ENCODE assay signal across 21 cellular contexts in genomic region chr9:32723801-32724200, GRCh38. TPM values are rescaled to one million over a fixed set of nuclear protein-coding genes. Genes with fewer than 3 reads are reported as not detected.
DNase-seq lines count a peak whose midpoint lies in the region; ATAC-seq and TF ChIP-seq lines count a peak whose summit lies in the region.
"Had no signal": no experiment of that assay in that cellular context is flagged by ENCODE, and none has a peak within 500 bp of the region (broad histone marks: within the 10 kb centered on the region; RNA-seq: fewer than 3 reads in every experiment).

No MANE protein-coding gene starts in this region.

- no peak overlapping the region for H3K23ac ChIP-seq in neuronal stem cell (ENCODE audit: low read depth, low read length, poor library complexity)

- H3K9me3 ChIP-seq in BLaER1 treated with 17β-estradiol and CSF1 and Interleukin-3, amounts not matched to agents 10 nM and 100 nM (replicated peaks in 1 of 11): peaks cover 0 to 21% (median 14%) of the 10 kb centered on the region in 11 experiments; a peak in 13 of 22 replicates
- H3K9me3 ChIP-seq in neuronal stem cell (replicated peaks in 1 of 2; ENCODE audit: control insufficient read depth in 2 of 2, insufficient read depth in 1 of 2, low read depth in 1 of 2, low read length in 2 of 2): peaks cover 0 to 2% of the 10 kb centered on the region in 2 donors
- H3K9me3 ChIP-seq: Caco-2 had no signal

- H3K4ac ChIP-seq in neuronal stem cell (ENCODE audit: low read length): no peak overlapping the region

- H3K27ac Mint-ChIP-seq in activated T-helper 17 cell treated with anti-CD3 and anti-CD28 coated beads, Interleukin-2, amount 50 U/mL, for 72 hours: no peak overlapping the region

- no peaks in the 10 kb centered on the region for H3K4me1 Mint-ChIP-seq in activated T-helper 17 cell treated with anti-CD3 and anti-CD28 coated beads, Interleukin-2, amount 50 U/mL, for 72 hours

- H3K4me2 ChIP-seq in BLaER1 treated with 17β-estradiol and CSF1 and Interleukin-3, amounts not matched to agents 10 nM and 100 nM: peak overlapping the region in 6 of 11 experiments; percentile 6 to 35 (median 18); a peak in 6 of 22 replicates
- no peak overlapping the region for H3K4me2 ChIP-seq in neuronal stem cell (ENCODE audit: insufficient read depth, low read length, poor library complexity, severe bottlenecking)

- H3K36me3 Mint-ChIP-seq in activated T-helper 17 cell treated with anti-CD3 and anti-CD28 coated beads, Interleukin-2, amount 50 U/mL, for 72 hours (ENCODE audit: low read depth): no peaks in the 10 kb centered on the region

- DNase-seq in NCI-H526 (lab: John Stamatoyannopoulos, UW) (peak; percentile 75 to 92), fibroblast of villous mesenchyme (ENCODE audit: low read depth) (peak; percentile 7), neuronal stem cell (ENCODE audit: low spot score) (peak; percentile 9), activated gamma-delta T cell (lab: John Stamatoyannopoulos, UW) (no peak), foreskin keratinocyte (no peak), inferior parietal cortex (ENCODE audit: extremely low spot score) (no peak)
- DNase-seq: Caco-2, DND-41, GF-D8, GOT3, KBM-7, NCI-H1048, NCI-H2171, NCI-H510A, OCI-M1, RPMI8226 had no signal

- H3K14ac ChIP-seq in neuronal stem cell (ENCODE audit: low read length): no peak overlapping the region

- ATAC-seq in foreskin keratinocyte: no peak
- no peak for ATAC-seq in activated T-helper 17 cell treated with anti-CD3 and anti-CD28 coated beads, Interleukin-2, amount 50 U/mL, for 72 hours (replicated peaks)

- no peak overlapping the region for H3K18ac ChIP-seq in neuronal stem cell (ENCODE audit: low read length)

- no peak overlapping the region for H3K9ac ChIP-seq in BLaER1 treated with 17β-estradiol and CSF1 and Interleukin-3, amounts not matched to agents 10 nM and 100 nM
- no peak overlapping the region for H3K9ac ChIP-seq in neuronal stem cell (ENCODE audit: low read depth, low read length, poor library complexity)

- no peak overlapping the region for H2BK12ac ChIP-seq in neuronal stem cell (ENCODE audit: low read length)

- TF ChIP-seq CTCF in fibroblast of villous mesenchyme (IDR thresholded peaks at IDR 0.05; ENCODE audit: insufficient read depth, low read depth, low read length) (no peak), foreskin keratinocyte (conservative IDR thresholded peaks at IDR 0.05) (no peak)

- no peaks in the 10 kb centered on the region for H3K9me3 Mint-ChIP-seq in activated T-helper 17 cell treated with anti-CD3 and anti-CD28 coated beads, Interleukin-2, amount 50 U/mL, for 72 hours

- no peaks in the 10 kb centered on the region for H4K20me1 ChIP-seq in BLaER1 treated with 17β-estradiol and CSF1 and Interleukin-3, amounts not matched to agents 10 nM and 100 nM

- H2AK5ac ChIP-seq in neuronal stem cell (ENCODE audit: low read depth, low read length): no peak overlapping the region

- no peaks in the 10 kb centered on the region for H3K36me3 ChIP-seq in BLaER1 treated with 17β-estradiol and CSF1 and Interleukin-3, amounts not matched to agents 10 nM and 100 nM
- H3K36me3 ChIP-seq in neuronal stem cell (replicated peaks in 1 of 2; ENCODE audit: control insufficient read depth in 2 of 2, insufficient read depth in 2 of 2, low read length in 2 of 2): no peaks in the 10 kb centered on the region

- H3K27me3 Mint-ChIP-seq in activated T-helper 17 cell treated with anti-CD3 and anti-CD28 coated beads, Interleukin-2, amount 50 U/mL, for 72 hours: peaks cover 13% of the 10 kb centered on the region

- no peaks in the 10 kb centered on the region for H3K79me1 ChIP-seq in neuronal stem cell (ENCODE audit: low read depth, low read length)

- H3K4me3 Mint-ChIP-seq in activated T-helper 17 cell treated with anti-CD3 and anti-CD28 coated beads, Interleukin-2, amount 50 U/mL, for 72 hours: no peak overlapping the region

- no peak overlapping the region for H2BK120ac ChIP-seq in neuronal stem cell (ENCODE audit: low read depth, low read length)

- no CpG with 5 or more reads among the region's 2 CpGs for WGBS in neuronal stem cell (ENCODE audit: extremely low coverage in 2 of 2, insufficient read length in 2 of 2, insufficient replicate concordance in 1 of 2), 2 donors

- peaks cover 6 to 21% (median 10%) of the 10 kb centered on the region in 10 experiments; a peak in 16 of 20 replicates for H3K4me1 ChIP-seq in BLaER1 treated with 17β-estradiol and CSF1 and Interleukin-3, amounts not matched to agents 10 nM and 100 nM
- H3K4me1 ChIP-seq in neuronal stem cell (ENCODE audit: control insufficient read depth in 2 of 2, insufficient read depth in 1 of 2, low read depth in 1 of 2, low read length in 2 of 2) (peaks cover 0 to 5% of the 10 kb centered on the region in 2 donors), foreskin keratinocyte (no peaks in the 10 kb centered on the region)
- H3K4me1 ChIP-seq: Caco-2 had no signal

- H3K27me3 ChIP-seq in BLaER1 treated with 17β-estradiol and CSF1 and Interleukin-3, amounts not matched to agents 10 nM and 100 nM: no peaks in the 10 kb centered on the region
- H3K27me3 ChIP-seq in neuronal stem cell (ENCODE audit: control insufficient read depth in 3 of 3, insufficient read depth in 3 of 3, low read depth in 1 of 3, low read length in 3 of 3) (peaks cover 0 to 4% (median 0%) of the 10 kb centered on the region in 3 experiments), foreskin keratinocyte (no peaks in the 10 kb centered on the region)

- H2BK5ac ChIP-seq in neuronal stem cell (ENCODE audit: low read length): no peak overlapping the region

- H2BK15ac ChIP-seq in neuronal stem cell (ENCODE audit: low read length): no peak overlapping the region

- H4K91ac ChIP-seq in neuronal stem cell (ENCODE audit: low read depth, low read length, poor library complexity): no peak overlapping the region

- no peak overlapping the region for H2AFZ ChIP-seq in neuronal stem cell (ENCODE audit: low read length)

- no peak overlapping the region for H4K8ac ChIP-seq in neuronal stem cell (ENCODE audit: low read depth, low read length)

- H3K4me3 ChIP-seq in BLaER1 treated with 17β-estradiol and CSF1 and Interleukin-3, amounts not matched to agents 10 nM and 100 nM: no peak overlapping the region
- no peak overlapping the region for H3K4me3 ChIP-seq in fibroblast of villous mesenchyme (ENCODE audit: low read depth, low read length)
- no peak overlapping the region for H3K4me3 ChIP-seq in neuronal stem cell (ENCODE audit: low read length in 2 of 2)

- H3K27ac ChIP-seq in BLaER1 treated with 17β-estradiol and CSF1 and Interleukin-3, amounts not matched to agents 10 nM and 100 nM: no peak overlapping the region
- H3K27ac ChIP-seq in neuronal stem cell (replicated peaks; ENCODE audit: low read length) (no peak overlapping the region), foreskin keratinocyte (no peak overlapping the region)
- H3K27ac ChIP-seq: C4-2B had no signal

RNA-seq across cellular contexts. Expression of gene TMEM215, which starts 59.5 kb away (rescaled TPM):
- not detected in 2 replicates for total RNA-seq in fibroblast of villous mesenchyme
- polyA plus RNA-seq in neuronal stem cell (2013, experiment 1 of 2): 0.01 TPM
- 0.01 TPM for polyA plus RNA-seq in neuronal stem cell (2013, experiment 2 of 2)
- total RNA-seq in foreskin keratinocyte: not detected in 2 replicates
- polyA plus RNA-seq in foreskin keratinocyte: not detected in 2 replicates
- total RNA-seq in activated T-helper 17 cell treated with anti-CD3 and anti-CD28 coated beads, Interleukin-2, amount 50 U/mL, for 72 hours: not detected
- total RNA-seq: A172, Caco-2, M059J had no signal

Comparison
In these comparisons a context has a peak if more than half of its experiments do, and no peak if none do; other contexts are left out.
1. DNase-seq: peak in NCI-H526 (2 of 2), fibroblast of villous mesenchyme (single experiment) and neuronal stem cell (single experiment); none in activated gamma-delta T cell (single experiment), foreskin keratinocyte (0 of 2) and inferior parietal cortex (single experiment).